22 cellular contexts compared by ENCODE assay signal in genomic region chr17:71019699-71020098, GRCh38.
A peak's percentile ranks its signal among the peaks of the same experiment; 100 is the strongest.
DNase-seq lines count a peak whose midpoint lies in the region; ATAC-seq, FAIRE-seq and TF ChIP-seq lines count a peak whose summit lies in the region.
"Had no signal": no experiment of that assay in that cellular context is flagged by ENCODE, and none has a peak within 500 bp of the region (broad histone marks: within the 10 kb centered on the region; RNA-seq: fewer than 3 reads in every experiment).

No MANE protein-coding gene starts in this region.

- CTCF ChIA-PET in H1 (lab: Charles Lee; ENCODE audit: partially characterized antibody), result no interaction called here

- H3K27me3 Mint-ChIP-seq in GM23338 (ENCODE audit: insufficient read depth, low read depth, poor library complexity), result no peaks in the 10 kb centered on the region
- H3K27me3 Mint-ChIP-seq in H9 (ENCODE audit: low read depth), result peaks cover 5% of the 10 kb centered on the region; the same call in 1 of the 2 replicates
- H3K27me3 Mint-ChIP-seq: B cell; CD4-positive, alpha-beta T cell had no signal

- peaks cover 6% of the 10 kb centered on the region for H3K9me2 ChIP-seq in GM23338 (ENCODE audit: insufficient read depth)

- no peak overlapping the region for H2AK5ac ChIP-seq in H9 (ENCODE audit: insufficient read length, low read length)
- no peak overlapping the region for H2AK5ac ChIP-seq in H1 (ENCODE audit: low read depth, low read length)

- no peak overlapping the region for H4K5ac ChIP-seq in H9 (ENCODE audit: insufficient read length, low read depth, low read length)
- H4K5ac ChIP-seq in H1 (ENCODE audit: insufficient read length, low read depth, low read length), result no peak overlapping the region

- H3K4me3 Mint-ChIP-seq in GM23338 (no peak overlapping the region), H9 (no peak overlapping the region)
- H3K4me3 Mint-ChIP-seq: B cell; CD4-positive, alpha-beta T cell; CD8-positive, alpha-beta T cell had no signal

- no peaks in the 10 kb centered on the region for H3K36me3 ChIP-seq in GM23338 (ENCODE audit: insufficient read depth)
- no peaks in the 10 kb centered on the region for H3K36me3 ChIP-seq in H1 (ENCODE audit: control insufficient read depth in 2 of 4, insufficient read depth in 4 of 4, low read length in 3 of 4)
- H3K36me3 ChIP-seq: BLaER1 treated with 17β-estradiol and CSF1 and Interleukin-3, amounts not matched to agents 10 nM and 100 nM had no signal

- H3K23me2 ChIP-seq in H9 (ENCODE audit: insufficient read length, low read depth, low read length, poor library complexity, severe bottlenecking), result no peaks in the 10 kb centered on the region
- H3K23me2 ChIP-seq in H1 (ENCODE audit: low read depth, low read length), result no peaks in the 10 kb centered on the region

- peak overlapping the region; percentile 40 for H3K4me2 ChIP-seq in GM23338
- peak overlapping the region; percentile 10 for H3K4me2 ChIP-seq in H9 (ENCODE audit: insufficient read depth, insufficient read length, low read length)
- peak overlapping the region; percentile 6 to 9; a peak in 2 of 4 replicates for H3K4me2 ChIP-seq in H1 (ENCODE audit: insufficient read depth in 1 of 2, low read depth in 2 of 2, low read length in 2 of 2)
- H3K4me2 ChIP-seq: A549; BLaER1 treated with 17β-estradiol and CSF1 and Interleukin-3, amounts not matched to agents 10 nM and 100 nM had no signal

- H2BK5ac ChIP-seq in H9 (ENCODE audit: insufficient read length, low read length) (no peak overlapping the region), H1 (ENCODE audit: low read depth, low read length) (no peak overlapping the region)

- H3K79me1 ChIP-seq in H9 (ENCODE audit: insufficient read depth, low read depth, low read length, poor library complexity, severe bottlenecking) (no peaks in the 10 kb centered on the region), H1 (ENCODE audit: low read depth, low read length) (no peaks in the 10 kb centered on the region)

- H2BK20ac ChIP-seq in H9 (ENCODE audit: low read depth, low read length, poor library complexity, severe bottlenecking), result no peak overlapping the region
- no peak overlapping the region for H2BK20ac ChIP-seq in H1 (ENCODE audit: low read length)

- TF ChIP-seq CTCF in GM23338 (conservative IDR thresholded peaks at IDR 0.05; ENCODE audit: low read depth in 2 of 2) (no peak), H9 (conservative IDR thresholded peaks at IDR 0.05) (no peak), H1 (IDR thresholded peaks at IDR 0.05; ENCODE audit: control extremely low read depth in 1 of 3, insufficient read depth in 1 of 3, low read depth in 1 of 3, low read length in 3 of 3) (no peak)

- no peak overlapping the region for H3T11ph ChIP-seq in H9 (ENCODE audit: low read length)

- H3K9me3 ChIP-seq in H9 (ENCODE audit: control insufficient read depth, low read depth, low read length) (no peaks in the 10 kb centered on the region), H1 (ENCODE audit: insufficient read depth in 2 of 2, low read depth in 1 of 2, low read length in 1 of 2) (0 out of 4 replicates have a peak, but pooled peaks cover 3 to 5% of the 10 kb centered on the region in 2 experiments)
- H3K9me3 ChIP-seq: A549; BLaER1 treated with 17β-estradiol and CSF1 and Interleukin-3, amounts not matched to agents 10 nM and 100 nM; Caco-2 had no signal

- H3K4me1 Mint-ChIP-seq in GM23338, result peaks cover 4% of the 10 kb centered on the region; the same call in 2 of the 3 replicates
- no peaks in the 10 kb centered on the region; a peak in 1 of 4 replicates for H3K4me1 Mint-ChIP-seq in H9
- H3K4me1 Mint-ChIP-seq: B cell had no signal

- H4K8ac ChIP-seq in H9 (replicated peaks; ENCODE audit: insufficient read length, low read depth, low read length), result no peak overlapping the region
- no peak overlapping the region for H4K8ac ChIP-seq in H1 (ENCODE audit: extremely low read depth, insufficient read depth, low read length)

- no CpG with 5 or more reads among the region's 1 CpG for WGBS in H9 (ENCODE audit: extremely low coverage, insufficient read length, low lambda C conversion rate)
- 20% methylated on average over 1 of the region's 1 CpG; no CpG with 5 or more reads in 1 of the 2 experiments for WGBS in H1 (ENCODE audit: extremely low coverage in 1 of 2, insufficient coverage in 1 of 2, insufficient read length in 1 of 2, insufficient replicate concordance in 2 of 2, low coverage in 1 of 2, low lambda C conversion rate in 2 of 2, missing lambda C conversion rate in 1 of 2), 2 experiments

- H2BK120ac ChIP-seq in H9 (ENCODE audit: low read depth, low read length, poor library complexity, severe bottlenecking) (no peak overlapping the region), H1 (replicated peaks; ENCODE audit: low read depth, low read length) (peak overlapping the region; percentile 43)

- H3K23ac ChIP-seq in H9 (ENCODE audit: insufficient read length, low read depth, low read length) (no peak overlapping the region), H1 (ENCODE audit: insufficient read length) (no peak overlapping the region)

- H3K36me3 Mint-ChIP-seq in GM23338 (ENCODE audit: low read depth) (no peaks in the 10 kb centered on the region), H9 (ENCODE audit: insufficient read depth in 1 of 3, low read depth in 3 of 3) (peaks cover 0 to 7% (median 2%) of the 10 kb centered on the region in 3 experiments; a peak in 2 of 7 replicates)
- H3K36me3 Mint-ChIP-seq: CD8-positive, alpha-beta T cell had no signal

- no peak for TF ChIP-seq EP300 in H1 (IDR thresholded peaks at IDR 0.05; ENCODE audit: borderline replicate concordance in 1 of 2, low read depth in 2 of 2, low read length in 2 of 2)

- H3K4me3 ChIP-seq in GM23338 (peak overlapping the region; percentile 26; the same call in 1 of the 2 replicates), H1 (ENCODE audit: extremely low read depth in 1 of 4, insufficient read depth in 2 of 4, low read depth in 3 of 4, low read length in 4 of 4) (no peak overlapping the region; a peak in 1 of 8 replicates)
- H3K4me3 ChIP-seq: A549; BLaER1 treated with 17β-estradiol and CSF1 and Interleukin-3, amounts not matched to agents 10 nM and 100 nM had no signal

- ATAC-seq in GM23338 (peak; percentile 53), HG02973 (IDR thresholded peaks at IDR 0.05; ENCODE audit: unreplicated experiment) (no peak)
- ATAC-seq: A549; CD8-positive, alpha-beta T cell had no signal

- peak; percentile 11 for DNase-seq in GM23338 (ENCODE audit: low spot score)
- no peak for DNase-seq in H9
- DNase-seq in H1 (ENCODE audit: low read depth in 1 of 2, low spot score in 2 of 2), result no peak
- DNase-seq in activated T-cell treated with anti-CD3 and anti-CD28 coated beads for 4 hours, result no peak
- no peak for DNase-seq in HuH-7 (ENCODE audit: low spot score)
- DNase-seq: AML-193; Caco-2; Calu3; CD4-positive, alpha-beta T cell; CD8-positive, alpha-beta T cell; DMS79 treated with DMSO at 0.1 percent for 48 hours; GF-D8 had no signal

- POLR2A ChIA-PET in H1 (lab: Charles Lee; ENCODE audit: partially characterized antibody), result no interaction called here

- no peak for FAIRE-seq in H1 (lab: Jason Lieb, UNC)
- FAIRE-seq: A549, D721Med, G401.6, GM12891, GM19239 had no signal

- H3K27me3 ChIP-seq in GM23338 (ENCODE audit: insufficient read depth), result no peaks in the 10 kb centered on the region
- H3K27me3 ChIP-seq in H9 (ENCODE audit: insufficient read depth, low read length), result no peaks in the 10 kb centered on the region
- no peaks in the 10 kb centered on the region for H3K27me3 ChIP-seq in H1 (replicated peaks in 1 of 4; ENCODE audit: control insufficient read depth in 3 of 4, extremely low read depth in 1 of 4, insufficient read depth in 3 of 4, low read length in 3 of 4)
- H3K27me3 ChIP-seq: BLaER1 treated with 17β-estradiol and CSF1 and Interleukin-3, amounts not matched to agents 10 nM and 100 nM had no signal

- no peaks in the 10 kb centered on the region for H3K79me2 ChIP-seq in GM23338 (replicated peaks; ENCODE audit: insufficient read depth)
- H3K79me2 ChIP-seq in H9 (ENCODE audit: insufficient read depth, low read length), result no peaks in the 10 kb centered on the region
- H3K79me2 ChIP-seq in H1 (ENCODE audit: control insufficient read depth in 1 of 2, insufficient read depth in 2 of 2, low read length in 2 of 2), result no peaks in the 10 kb centered on the region

- H3K4ac ChIP-seq in H9 (ENCODE audit: low read depth, low read length), result no peak overlapping the region
- H3K4ac ChIP-seq in H1 (replicated peaks; ENCODE audit: insufficient read length, low read depth, low read length), result no peak overlapping the region

- H3K4me1 ChIP-seq in GM23338 (ENCODE audit: insufficient read depth), result peaks cover 32% of the 10 kb centered on the region
- H3K4me1 ChIP-seq in H9 (ENCODE audit: insufficient read depth, low read length), result no peaks in the 10 kb centered on the region; the same call in 1 of the 2 replicates
- peaks cover 0 to 10% (median 4%) of the 10 kb centered on the region in 4 experiments; a peak in 4 of 7 replicates for H3K4me1 ChIP-seq in H1 (replicated peaks in 1 of 4; ENCODE audit: control insufficient read depth in 3 of 4, insufficient read depth in 4 of 4, low read length in 3 of 4)
- H3K4me1 ChIP-seq: A549, Caco-2 had no signal

- H3K27ac ChIP-seq in GM23338 (ENCODE audit: low read depth), result no peak overlapping the region
- H3K27ac ChIP-seq in H9 (ENCODE audit: insufficient read length, low read depth, low read length), result no peak overlapping the region
- no peak overlapping the region for H3K27ac ChIP-seq in H1 (ENCODE audit: low read depth, low read length)
- H3K27ac ChIP-seq: 22Rv1; A549; BLaER1 treated with 17β-estradiol and CSF1 and Interleukin-3, amounts not matched to agents 10 nM and 100 nM; C4-2B had no signal

- H2BK12ac ChIP-seq in H9 (ENCODE audit: insufficient read length, low read depth, low read length) (no peak overlapping the region), H1 (ENCODE audit: low read depth, low read length) (no peak overlapping the region)

- no peaks in the 10 kb centered on the region for H3F3A ChIP-seq in GM23338 (replicated peaks; ENCODE audit: low read depth)

- TF ChIP-seq RAD21 in H1 (IDR thresholded peaks at IDR 0.05 in 1 of 2, conservative IDR thresholded peaks at IDR 0.05 in 1 of 2; ENCODE audit: low read depth in 2 of 2, low read length in 2 of 2), result no peak

- H3K27ac Mint-ChIP-seq in GM23338 (no peak overlapping the region), H9 (no peak overlapping the region)
- H3K27ac Mint-ChIP-seq: B cell; CD4-positive, alpha-beta T cell; CD8-positive, alpha-beta T cell had no signal

- no peak overlapping the region for H2AFZ ChIP-seq in GM23338
- H2AFZ ChIP-seq in H9 (ENCODE audit: low read length), result no peak overlapping the region
- no peak overlapping the region for H2AFZ ChIP-seq in H1 (ENCODE audit: low read length)

- H3K18ac ChIP-seq in H9 (ENCODE audit: insufficient read length, low read depth, low read length), result no peak overlapping the region
- H3K18ac ChIP-seq in H1 (ENCODE audit: extremely low read depth, low read length), result no peak overlapping the region

- no peak overlapping the region for H3K14ac ChIP-seq in H9 (ENCODE audit: insufficient read depth, low read length)
- no peak overlapping the region for H3K14ac ChIP-seq in H1 (ENCODE audit: insufficient read length)

- H4K20me1 ChIP-seq in GM23338 (replicated peaks; ENCODE audit: insufficient read depth) (no peaks in the 10 kb centered on the region), H9 (ENCODE audit: control insufficient read depth, insufficient read depth, insufficient read length) (no peaks in the 10 kb centered on the region), H1 (replicated peaks in 1 of 2; ENCODE audit: control insufficient read depth in 1 of 2, insufficient read depth in 2 of 2, low read length in 2 of 2) (no peaks in the 10 kb centered on the region)
- H4K20me1 ChIP-seq: BLaER1 treated with 17β-estradiol and CSF1 and Interleukin-3, amounts not matched to agents 10 nM and 100 nM had no signal

- H4K91ac ChIP-seq in H9 (ENCODE audit: insufficient read length, low read depth, low read length) (no peak overlapping the region), H1 (replicated peaks; ENCODE audit: insufficient read length, low read length) (no peak overlapping the region)

- H3K9me3 Mint-ChIP-seq in GM23338 (peaks cover 3% of the 10 kb centered on the region; the same call in 1 of the 3 replicates), H9 (peaks cover 2 to 4% of the 10 kb centered on the region in 2 experiments; a peak in 3 of 5 replicates)
- H3K9me3 Mint-ChIP-seq: CD4-positive, alpha-beta T cell; CD8-positive, alpha-beta T cell had no signal

- no peak for TF ChIP-seq POLR2A in H1 (IDR thresholded peaks at IDR 0.05; ENCODE audit: control extremely low read depth in 1 of 2, low read depth in 2 of 2, low read length in 2 of 2)

- H2BK15ac ChIP-seq in H9 (ENCODE audit: low read depth, low read length) (no peak overlapping the region), H1 (ENCODE audit: low read length) (no peak overlapping the region)

- H3K56ac ChIP-seq in H9 (ENCODE audit: insufficient read length, low read depth, low read length) (no peak overlapping the region), H1 (replicated peaks; ENCODE audit: insufficient read length, low read depth, low read length) (peak overlapping the region; percentile 69)

- no peak overlapping the region for H3K9ac ChIP-seq in H9 (ENCODE audit: extremely low read depth, insufficient read length, low read length)
- no peak overlapping the region for H3K9ac ChIP-seq in H1 (replicated peaks in 1 of 4; ENCODE audit: extremely low read depth in 1 of 4, low read depth in 3 of 4, low read length in 3 of 4)
- H3K9ac ChIP-seq: BLaER1 treated with 17β-estradiol and CSF1 and Interleukin-3, amounts not matched to agents 10 nM and 100 nM had no signal
